Comparison of ENCODE assay signal across 12 cellular contexts in genomic region chr20:5606347-5606746, GRCh38. TPM values are rescaled to one million over a fixed set of nuclear protein-coding genes. Genes with fewer than 3 reads are reported as not detected.
DNase-seq lines count a peak whose midpoint lies in the region; ATAC-seq, FAIRE-seq and TF ChIP-seq lines count a peak whose summit lies in the region.
"Had no signal": no experiment of that assay in that cellular context is flagged by ENCODE, and none has a peak within 500 bp of the region (broad histone marks: within the 10 kb centered on the region; RNA-seq: fewer than 3 reads in every experiment).

No MANE protein-coding gene starts in this region.

- no peak overlapping the region for H3K27ac ChIP-seq in CD4-positive, alpha-beta memory T cell (ENCODE audit: low read depth, low read length)
- H3K27ac ChIP-seq in naive thymus-derived CD4-positive, alpha-beta T cell (ENCODE audit: low read depth, low read length): no peak overlapping the region
- H3K27ac ChIP-seq: PC-9, skin epidermis had no signal

- POLR2A ChIA-PET in CD4-positive, alpha-beta memory T cell (lab: Charles Lee; ENCODE audit: partially characterized antibody): interaction anchor here (1.3 to 2.0 kb wide), 3 partner anchors 13 to 108 kb away, joined by 3 to 7 read pairs (median 5); no protein-coding TSS in a partner anchor
- POLR2A ChIA-PET in naive thymus-derived CD4-positive, alpha-beta T cell (lab: Charles Lee): interaction anchor here (0.6 to 2.4 kb wide), 3 partner anchors 10 to 120 kb away, joined by 3 to 14 read pairs (median 3); no protein-coding TSS in a partner anchor

- in situ Hi-C loops in HAP-1 (cut with MboI; ENCODE audit: low sequenced_read_pairs): no loop called here

- no peak overlapping the region for H3K4me3 ChIP-seq in CD4-positive, alpha-beta memory T cell (ENCODE audit: low read length in 2 of 2)
- H3K4me3 ChIP-seq in naive thymus-derived CD4-positive, alpha-beta T cell (ENCODE audit: low read length): no peak overlapping the region
- no peak overlapping the region for H3K4me3 ChIP-seq in HAP-1
- H3K4me3 ChIP-seq: PC-9, skin epidermis, thyroid gland had no signal

- H3K27ac Mint-ChIP-seq in CD4-positive, alpha-beta memory T cell: peak overlapping the region; percentile 28 to 100 (median 87)
- H3K27ac Mint-ChIP-seq in activated T-cell treated with anti-CD3 and anti-CD28 coated beads, Interleukin-2, amount 50 U/mL, for 72 hours: peak overlapping the region; percentile 57
- peak overlapping the region in 8 of 9 donors; percentile 5 to 94 (median 80) for H3K27ac Mint-ChIP-seq in naive thymus-derived CD4-positive, alpha-beta T cell

- intact Hi-C loops in CD4-positive, alpha-beta memory T cell (cut with micrococcal nuclease): no loop called here
- intact Hi-C loops in naive thymus-derived CD4-positive, alpha-beta T cell (cut with micrococcal nuclease): loop anchor here in 1 of 2 donors (10.0 kb wide), 1 partner anchor 792 kb away; no protein-coding TSS in a partner anchor
- intact Hi-C loops in left cardiac atrium (cut with DNase I): loop anchor here in 1 of 2 donors (5.0 kb wide), 1 partner anchor 181 kb away; no protein-coding TSS in a partner anchor

- peak overlapping the region in 7 of 8 donors; percentile 2 to 84 (median 55) for H3K4me3 Mint-ChIP-seq in CD4-positive, alpha-beta memory T cell
- peak overlapping the region; percentile 72 to 77 for H3K4me3 Mint-ChIP-seq in activated T-cell treated with anti-CD3 and anti-CD28 coated beads, Interleukin-2, amount 50 U/mL, for 72 hours
- H3K4me3 Mint-ChIP-seq in naive thymus-derived CD4-positive, alpha-beta T cell: peak overlapping the region; percentile 35 to 96 (median 70)

- H3K9me3 ChIP-seq in CD4-positive, alpha-beta memory T cell (ENCODE audit: control insufficient read depth in 1 of 2, low read length in 2 of 2): no peaks in the 10 kb centered on the region
- H3K9me3 ChIP-seq in naive thymus-derived CD4-positive, alpha-beta T cell (ENCODE audit: control insufficient read depth in 2 of 3, low read length in 3 of 3): no peaks in the 10 kb centered on the region
- no peaks in the 10 kb centered on the region for H3K9me3 ChIP-seq in HAP-1
- H3K9me3 ChIP-seq: thyroid gland had no signal

- peak; percentile 65 for FAIRE-seq in GM12891 (lab: Jason Lieb, UNC)

- no peak for DNase-seq in CD4-positive, alpha-beta memory T cell
- no peak for DNase-seq in GM12891 (ENCODE audit: insufficient read length, low spot score)
- DNase-seq in activated T-cell treated with anti-CD3 and anti-CD28 coated beads, Interleukin-2, amount 50 U/mL, for 72 hours: no peak
- no peak for DNase-seq in naive thymus-derived CD4-positive, alpha-beta T cell
- DNase-seq in DMS153 (lab: John Stamatoyannopoulos, UW): no peak
- no peak for DNase-seq in NCI-H2171 (lab: John Stamatoyannopoulos, UW)
- no peak for DNase-seq in HAP-1 (ENCODE audit: low spot score in 2 of 2)
- DNase-seq in left cardiac atrium: no peak
- DNase-seq: Calu3, PC-9, thyroid gland had no signal

- no peak for TF ChIP-seq POLR2A in GM12891 (IDR thresholded peaks at IDR 0.05; ENCODE audit: low read depth, low read length)

- H3K4me1 Mint-ChIP-seq in CD4-positive, alpha-beta memory T cell: peaks cover 49 to 85% (median 65%) of the 10 kb centered on the region in 4 donors
- H3K4me1 Mint-ChIP-seq in activated T-cell treated with anti-CD3 and anti-CD28 coated beads, Interleukin-2, amount 50 U/mL, for 72 hours (ENCODE audit: low read depth): peaks cover 73% of the 10 kb centered on the region
- peaks cover 47 to 82% (median 75%) of the 10 kb centered on the region in 7 donors for H3K4me1 Mint-ChIP-seq in naive thymus-derived CD4-positive, alpha-beta T cell

- CTCF ChIA-PET in CD4-positive, alpha-beta memory T cell (lab: Charles Lee; ENCODE audit: partially characterized antibody): interaction anchor here (0.9 to 1.8 kb wide), 3 partner anchors 13 to 181 kb away, joined by 4 to 9 read pairs (median 8); no protein-coding TSS in a partner anchor
- CTCF ChIA-PET in naive thymus-derived CD4-positive, alpha-beta T cell (lab: Charles Lee): interaction anchor here (0.6 to 1.6 kb wide), 3 partner anchors 19 to 144 kb away, joined by 3 to 4 read pairs (median 3); partner anchors contain the start of gene SHLD1

- H3K4me1 ChIP-seq in CD4-positive, alpha-beta memory T cell (ENCODE audit: insufficient read depth, low read length): peaks cover 75% of the 10 kb centered on the region
- H3K4me1 ChIP-seq in naive thymus-derived CD4-positive, alpha-beta T cell (ENCODE audit: control insufficient read depth in 2 of 2, insufficient read depth in 2 of 2, low read length in 2 of 2): peaks cover 40 to 56% of the 10 kb centered on the region in 2 donors
- peaks cover 15% of the 10 kb centered on the region for H3K4me1 ChIP-seq in HAP-1

- H3K27me3 Mint-ChIP-seq in CD4-positive, alpha-beta memory T cell: peaks cover 0 to 2% of the 10 kb centered on the region in 2 donors
- H3K27me3 Mint-ChIP-seq in activated T-cell treated with anti-CD3 and anti-CD28 coated beads, Interleukin-2, amount 50 U/mL, for 72 hours (ENCODE audit: low read depth): no peaks in the 10 kb centered on the region
- H3K27me3 Mint-ChIP-seq in naive thymus-derived CD4-positive, alpha-beta T cell: no peaks in the 10 kb centered on the region

- no peaks in the 10 kb centered on the region for H3K27me3 ChIP-seq in CD4-positive, alpha-beta memory T cell (ENCODE audit: insufficient read depth, low read length)
- no peaks in the 10 kb centered on the region for H3K27me3 ChIP-seq in naive thymus-derived CD4-positive, alpha-beta T cell (ENCODE audit: control insufficient read depth in 2 of 2, insufficient read depth in 2 of 2, low read length in 2 of 2)
- no peaks in the 10 kb centered on the region for H3K27me3 ChIP-seq in HAP-1 (ENCODE audit: low read depth)
- H3K27me3 ChIP-seq: thyroid gland had no signal

- H3K36me3 Mint-ChIP-seq in CD4-positive, alpha-beta memory T cell: peaks cover 20 to 57% of the 10 kb centered on the region in 2 donors
- H3K36me3 Mint-ChIP-seq in activated T-cell treated with anti-CD3 and anti-CD28 coated beads, Interleukin-2, amount 50 U/mL, for 72 hours (ENCODE audit: insufficient read depth in 2 of 2): peaks cover 13 to 33% of the 10 kb centered on the region in 2 donors
- H3K36me3 Mint-ChIP-seq in naive thymus-derived CD4-positive, alpha-beta T cell: peaks cover 9 to 37% (median 21%) of the 10 kb centered on the region in 5 donors

- peaks cover 5% of the 10 kb centered on the region for H3K36me3 ChIP-seq in CD4-positive, alpha-beta memory T cell (ENCODE audit: insufficient read depth, low read length)
- H3K36me3 ChIP-seq in naive thymus-derived CD4-positive, alpha-beta T cell (ENCODE audit: control insufficient read depth in 2 of 3, insufficient read depth in 3 of 3, low read length in 3 of 3): peaks cover 8 to 27% (median 12%) of the 10 kb centered on the region in 3 experiments
- peaks cover 14% of the 10 kb centered on the region for H3K36me3 ChIP-seq in HAP-1 (replicated peaks)
- H3K36me3 ChIP-seq: thyroid gland had no signal

- ATAC-seq in activated T-cell treated with anti-CD3 and anti-CD28 coated beads, Interleukin-2, amount 50 U/mL, for 72 hours (replicated peaks in 1 of 2): no peak
- no peak for ATAC-seq in naive thymus-derived CD4-positive, alpha-beta T cell
- ATAC-seq in left cardiac atrium: no peak

- H3K9me3 Mint-ChIP-seq in CD4-positive, alpha-beta memory T cell: no peaks in the 10 kb centered on the region
- H3K9me3 Mint-ChIP-seq in activated T-cell treated with anti-CD3 and anti-CD28 coated beads, Interleukin-2, amount 50 U/mL, for 72 hours: no peaks in the 10 kb centered on the region
- H3K9me3 Mint-ChIP-seq in naive thymus-derived CD4-positive, alpha-beta T cell: peaks cover 0 to 6% (median 0%) of the 10 kb centered on the region in 11 donors

TF ChIP-seq in GM12891, 5 proteins besides CTCF, POLR2A, EP300 and RAD21:
- TF ChIP-seq SPI1 (IDR thresholded peaks at IDR 0.05; ENCODE audit: low read depth, low read length) (peak; percentile 15; the same call in 1 of the 2 replicates), TAF1 (IDR thresholded peaks at IDR 0.05; ENCODE audit: low read depth, low read length) (no peak)

RNA-seq across cellular contexts. Expression of gene GPCPD1, which starts 4.5 kb away (rescaled TPM):
- total RNA-seq in CD4-positive, alpha-beta memory T cell: 10 to 100 TPM; 67.5 to 71.1 TPM
- 10 to 100 TPM; 25.3 to 31.0 TPM for polyA plus RNA-seq in CD4-positive, alpha-beta memory T cell
- 21.4 TPM for polyA plus RNA-seq in GM12891 (2012; ENCODE audit: low read depth, missing spikeins)
- 10 to 100 TPM; 39.1 to 46.0 TPM for total RNA-seq in activated T-cell treated with anti-CD3 and anti-CD28 coated beads, Interleukin-2, amount 50 U/mL, for 72 hours
- 100 to 1,000 TPM in 2 of 5 experiments, 10 to 100 TPM in 3; 27.9 to 208 (median 76.5) TPM for total RNA-seq in naive thymus-derived CD4-positive, alpha-beta T cell
- 10 to 100 TPM; 24.8 to 37.1 TPM for polyA plus RNA-seq in naive thymus-derived CD4-positive, alpha-beta T cell
- total RNA-seq in left cardiac atrium: 10 to 100 TPM; 22.6 to 39.0 TPM
